Comparison of ENCODE assay signal across 8 cellular contexts in the genomic region with DNA sequence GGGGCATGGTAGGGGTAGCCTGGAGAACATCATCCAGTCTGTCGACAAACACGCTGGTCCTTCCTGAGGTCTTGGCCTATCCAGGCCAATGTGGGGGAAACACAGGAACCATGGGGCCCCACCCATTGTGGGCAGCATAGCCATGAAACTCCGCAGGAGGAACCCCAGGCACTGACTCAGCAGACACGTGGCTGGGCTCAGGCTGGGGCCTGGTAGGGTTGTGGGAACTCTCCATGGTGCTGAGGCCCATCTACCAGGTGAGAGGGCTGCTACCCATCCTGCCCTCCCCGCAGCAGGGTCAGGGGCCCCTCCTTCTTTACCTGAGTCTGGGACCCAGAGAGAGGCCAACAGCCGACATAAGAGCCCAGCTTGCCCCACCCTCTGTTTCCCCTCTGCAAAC. TPM values are rescaled to one million over a fixed set of nuclear protein-coding genes. Genes with fewer than 3 reads are reported as not detected.
DNase-seq lines count a peak whose midpoint lies in the region; ATAC-seq and TF ChIP-seq lines count a peak whose summit lies in the region.

No MANE protein-coding gene starts in this region.

- H3K9me3 ChIP-seq in WERI-Rb-1 (ENCODE audit: severe bottlenecking) = no peaks in the 10 kb centered on the region

- H3K36me3 ChIP-seq in WERI-Rb-1 = no peaks in the 10 kb centered on the region

- no peaks in the 10 kb centered on the region for H3K27me3 ChIP-seq in WERI-Rb-1 (ENCODE audit: insufficient read depth, low read depth, severe bottlenecking)

- TF ChIP-seq CTCF in WERI-Rb-1 (IDR thresholded peaks at IDR 0.05; ENCODE audit: low read depth, low read length) = no peak

- peak overlapping the region; percentile 87 for H3K27ac ChIP-seq in WERI-Rb-1

- peak; percentile 31 for DNase-seq in stimulated activated naive CD4-positive, alpha-beta T cell treated with Interleukin-2 at 50 U/mL for 16 hours (lab: John Stamatoyannopoulos, UW)
- no peak for DNase-seq in stimulated activated naive CD4-positive, alpha-beta T cell (lab: John Stamatoyannopoulos, UW)
- DNase-seq in WERI-Rb-1 = no peak
- peak; percentile 75 for DNase-seq in ecto neural progenitor cell (ENCODE audit: low spot score)
- DNase-seq in posterior vena cava (ENCODE audit: low spot score) = peak; percentile 87
- no peak for DNase-seq in NCI-H510A (lab: John Stamatoyannopoulos, UW)

- ATAC-seq in GM19324 (IDR thresholded peaks at IDR 0.05; ENCODE audit: low FRiP score, unreplicated experiment) = no peak
- ATAC-seq in GM19452 (IDR thresholded peaks at IDR 0.05; ENCODE audit: unreplicated experiment) = no peak

- no peak overlapping the region for H3K4me3 ChIP-seq in WERI-Rb-1 (ENCODE audit: low read depth, low read length)

- intact Hi-C loops in posterior vena cava (cut with DNase I) = no loop called here

RNA-seq across cellular contexts. Expression of a gene that starts 22.6 kb away (rescaled TPM):
- 1 to 10 TPM; 2.0 to 2.6 TPM for total RNA-seq in posterior vena cava

RNA-seq across cellular contexts. Expression of a gene that starts 41.6 kb away (rescaled TPM):
- total RNA-seq in posterior vena cava = 10 to 100 TPM in 1 of 2 donors, 1 to 10 TPM in 1; 9.8 to 11.4 TPM

RNA-seq across cellular contexts. Expression of a gene that starts 43.3 kb away (rescaled TPM):
- 10 to 100 TPM; 10.9 to 12.6 TPM for total RNA-seq in posterior vena cava

Comparison
In these comparisons a context has a peak if more than half of its experiments do, and no peak if none do; other contexts are left out.
1. DNase-seq: peak in stimulated activated naive CD4-positive, alpha-beta T cell treated with Interleukin-2 at 50 U/mL for 16 hours (single experiment), ecto neural progenitor cell (single experiment) and posterior vena cava (single experiment); none in stimulated activated naive CD4-positive, alpha-beta T cell (0 of 6), WERI-Rb-1 (single experiment) and NCI-H510A (single experiment).